Comparison of ENCODE assay signal across 7 cellular contexts in the genomic region with DNA sequence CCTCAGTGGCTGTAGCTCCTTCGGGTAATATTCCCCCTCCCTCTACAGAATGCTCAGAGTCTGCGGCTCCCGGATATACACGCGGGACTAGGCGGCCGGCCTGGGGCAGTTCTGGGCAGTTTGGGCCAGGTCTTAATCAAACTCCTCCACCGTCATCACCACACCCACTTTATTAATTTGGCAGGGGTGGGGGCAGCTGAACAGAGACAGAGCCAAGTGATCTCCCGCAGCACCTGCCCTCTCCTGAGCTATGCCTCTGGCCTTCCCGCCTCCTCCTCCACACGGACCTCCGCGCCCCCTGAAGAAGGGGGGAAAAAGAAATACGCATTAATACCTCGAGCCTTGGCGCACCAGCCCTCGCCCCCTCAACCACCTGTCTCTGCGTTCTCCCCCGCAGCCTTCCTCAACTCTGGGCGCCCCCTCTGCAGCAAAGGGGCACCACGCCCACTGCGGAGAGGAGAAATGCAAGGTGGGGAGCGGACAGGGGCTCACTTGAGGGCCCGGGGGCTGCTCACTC. TPM values are rescaled to one million over a fixed set of nuclear protein-coding genes. Genes with fewer than 3 reads are reported as not detected.
A peak's percentile ranks its signal among the peaks of the same experiment; 100 is the strongest.
DNase-seq lines count a peak whose midpoint lies in the region; ATAC-seq, FAIRE-seq and TF ChIP-seq lines count a peak whose summit lies in the region.

No MANE protein-coding gene starts in this region.

- WGBS in esophagus squamous epithelium, 2 donors: 0 to 3% methylated on average over 6 to 9 of the region's 24 CpGs

- H3K4me3 Mint-ChIP-seq in activated CD4-positive, alpha-beta memory T cell treated with anti-CD3 and anti-CD28 coated beads, Interleukin-2, amount 10 ng/mL, durations not matched to agents 7 days and 5 days: peak overlapping the region; percentile 93
- peak overlapping the region in 9 of 10 donors; percentile 86 to 99 (median 95) for H3K4me3 Mint-ChIP-seq in naive thymus-derived CD4-positive, alpha-beta T cell

- peak overlapping the region; percentile 91 for H3K27ac Mint-ChIP-seq in activated CD4-positive, alpha-beta memory T cell treated with anti-CD3 and anti-CD28 coated beads, Interleukin-2, amount 10 ng/mL, durations not matched to agents 7 days and 5 days
- peak overlapping the region in 8 of 9 donors; percentile 90 to 97 (median 94) for H3K27ac Mint-ChIP-seq in naive thymus-derived CD4-positive, alpha-beta T cell

- H3K27ac ChIP-seq in esophagus squamous epithelium: peak overlapping the region; percentile 95 to 98 (median 96)
- peak overlapping the region; percentile 78 for H3K27ac ChIP-seq in naive thymus-derived CD4-positive, alpha-beta T cell (ENCODE audit: low read depth, low read length)

- H3K36me3 Mint-ChIP-seq in activated CD4-positive, alpha-beta memory T cell treated with anti-CD3 and anti-CD28 coated beads, Interleukin-2, amount 10 ng/mL, durations not matched to agents 7 days and 5 days (ENCODE audit: low read depth): peaks cover 44% of the 10 kb centered on the region
- peaks cover 3 to 39% (median 14%) of the 10 kb centered on the region in 5 donors for H3K36me3 Mint-ChIP-seq in naive thymus-derived CD4-positive, alpha-beta T cell

- H3K27me3 Mint-ChIP-seq in activated CD4-positive, alpha-beta memory T cell treated with anti-CD3 and anti-CD28 coated beads, Interleukin-2, amount 10 ng/mL, durations not matched to agents 7 days and 5 days: no peaks in the 10 kb centered on the region
- no peaks in the 10 kb centered on the region for H3K27me3 Mint-ChIP-seq in naive thymus-derived CD4-positive, alpha-beta T cell

- H3K4me1 Mint-ChIP-seq in activated CD4-positive, alpha-beta memory T cell treated with anti-CD3 and anti-CD28 coated beads, Interleukin-2, amount 10 ng/mL, durations not matched to agents 7 days and 5 days: peaks cover 84% of the 10 kb centered on the region
- peaks cover 45 to 85% (median 74%) of the 10 kb centered on the region in 7 donors for H3K4me1 Mint-ChIP-seq in naive thymus-derived CD4-positive, alpha-beta T cell

- no peaks in the 10 kb centered on the region for H3K9me3 ChIP-seq in esophagus squamous epithelium
- H3K9me3 ChIP-seq in naive thymus-derived CD4-positive, alpha-beta T cell (ENCODE audit: control insufficient read depth in 2 of 3, low read length in 3 of 3): no peaks in the 10 kb centered on the region

- DNase-seq in GM13976 (ENCODE audit: low spot score) (peak; percentile 55), esophagus squamous epithelium (lab: John Stamatoyannopoulos, UW) (no peak), H54 (ENCODE audit: insufficient read length, low spot score) (no peak)
- DNase-seq in activated CD4-positive, alpha-beta memory T cell treated with anti-CD3 and anti-CD28 coated beads, Interleukin-2, amount 10 ng/mL, durations not matched to agents 7 days and 5 days: peak; percentile 51
- peak in 6 of 9 donors; percentile 10 to 55 (median 36) for DNase-seq in naive thymus-derived CD4-positive, alpha-beta T cell

- ATAC-seq in HG03045 (IDR thresholded peaks at IDR 0.05; ENCODE audit: unreplicated experiment) (peak; percentile 12), HG03135 (IDR thresholded peaks at IDR 0.05; ENCODE audit: unreplicated experiment) (no peak)
- peak; percentile 20 for ATAC-seq in naive thymus-derived CD4-positive, alpha-beta T cell

- POLR2A ChIA-PET in activated CD4-positive, alpha-beta memory T cell treated with anti-CD3 and anti-CD28 coated beads, Interleukin-2, amount 10 ng/mL, durations not matched to agents 7 days and 5 days (lab: Charles Lee): interaction anchor here (0.7 to 10.6 kb wide), 20 partner anchors 8 to 1143 kb away, joined by 3 to 163 read pairs (median 4); a partner anchor contains a TSS
- POLR2A ChIA-PET in naive thymus-derived CD4-positive, alpha-beta T cell (lab: Charles Lee): interaction anchor here (0.7 to 20.4 kb wide), 15 partner anchors 9 to 117 kb away, joined by 3 to 547 read pairs (median 4); a partner anchor contains a TSS

- TF ChIP-seq POLR2A in esophagus squamous epithelium (IDR thresholded peaks at IDR 0.05) (peak in 1 of 4 donors; percentile 27), H54 (IDR thresholded peaks at IDR 0.05; ENCODE audit: low read depth, low read length) (no peak)

- FAIRE-seq in H54 (lab: Jason Lieb, UNC): no peak

- peak overlapping the region; percentile 69 to 95 (median 84) for H3K4me3 ChIP-seq in esophagus squamous epithelium
- peak overlapping the region; percentile 86 for H3K4me3 ChIP-seq in naive thymus-derived CD4-positive, alpha-beta T cell (ENCODE audit: low read length)

- no peaks in the 10 kb centered on the region for H3K9me3 Mint-ChIP-seq in activated CD4-positive, alpha-beta memory T cell treated with anti-CD3 and anti-CD28 coated beads, Interleukin-2, amount 10 ng/mL, durations not matched to agents 7 days and 5 days
- H3K9me3 Mint-ChIP-seq in naive thymus-derived CD4-positive, alpha-beta T cell: no peaks in the 10 kb centered on the region

- no peak for TF ChIP-seq CTCF in GM13976 (IDR thresholded peaks at IDR 0.05; ENCODE audit: borderline replicate concordance, control extremely low read depth, extremely low read depth, insufficient read depth, missing control alignments)
- TF ChIP-seq CTCF in esophagus squamous epithelium (IDR thresholded peaks at IDR 0.05): no peak

- peaks cover 48 to 95% (median 53%) of the 10 kb centered on the region in 3 donors for H3K4me1 ChIP-seq in esophagus squamous epithelium
- peaks cover 39 to 80% of the 10 kb centered on the region in 2 donors for H3K4me1 ChIP-seq in naive thymus-derived CD4-positive, alpha-beta T cell (ENCODE audit: control insufficient read depth in 2 of 2, insufficient read depth in 2 of 2, low read length in 2 of 2)

- H3K27me3 ChIP-seq in esophagus squamous epithelium: no peaks in the 10 kb centered on the region
- no peaks in the 10 kb centered on the region for H3K27me3 ChIP-seq in naive thymus-derived CD4-positive, alpha-beta T cell (ENCODE audit: control insufficient read depth in 2 of 2, insufficient read depth in 2 of 2, low read length in 2 of 2)

- intact Hi-C loops in esophagus squamous epithelium (cut with DNase I): loop anchor here (5.0 kb wide), 1 partner anchor 41 kb away; no protein-coding TSS in a partner anchor
- intact Hi-C loops in naive thymus-derived CD4-positive, alpha-beta T cell (cut with micrococcal nuclease): loop anchor here (1.0 to 5.0 kb wide), 7 partner anchors 14 to 116 kb away; a partner anchor contains a TSS

- in situ Hi-C loops in GM13976 (cut with MboI; ENCODE audit: low sequenced_read_pairs, unreplicated experiment): loop anchor here (5.0 kb wide), 1 partner anchor 36 kb away; no protein-coding TSS in a partner anchor

- H3K36me3 ChIP-seq in esophagus squamous epithelium: peaks cover 0 to 31% (median 3%) of the 10 kb centered on the region in 3 donors
- H3K36me3 ChIP-seq in naive thymus-derived CD4-positive, alpha-beta T cell (ENCODE audit: control insufficient read depth in 2 of 3, insufficient read depth in 3 of 3, low read length in 3 of 3): peaks cover 3 to 7% (median 4%) of the 10 kb centered on the region in 3 experiments

- CTCF ChIA-PET in activated CD4-positive, alpha-beta memory T cell treated with anti-CD3 and anti-CD28 coated beads, Interleukin-2, amount 10 ng/mL, durations not matched to agents 7 days and 5 days (lab: Charles Lee): interaction anchor here (0.8 to 17.2 kb wide), 23 partner anchors 8 to 115 kb away, joined by 3 to 423 read pairs (median 9); no protein-coding TSS in a partner anchor
- CTCF ChIA-PET in naive thymus-derived CD4-positive, alpha-beta T cell (lab: Charles Lee): interaction anchor here (0.7 to 13.8 kb wide), 19 partner anchors 8 to 96 kb away, joined by 3 to 197 read pairs (median 5); no protein-coding TSS in a partner anchor

RNA-seq across cellular contexts. Expression of a gene that starts 42.6 kb away (rescaled TPM):
- total RNA-seq in activated CD4-positive, alpha-beta memory T cell treated with anti-CD3 and anti-CD28 coated beads, Interleukin-2, amount 10 ng/mL, durations not matched to agents 7 days and 5 days: under 1 TPM; 0.03 to 0.05 TPM
- 10 to 100 TPM in 2 of 4 donors, 1 to 10 TPM in 2; 1.3 to 32.2 (median 11.0) TPM for total RNA-seq in esophagus squamous epithelium
- total RNA-seq in naive thymus-derived CD4-positive, alpha-beta T cell: 1 to 10 TPM in 1 of 5 experiments, under 1 TPM in 3, not detected in 1; 0.02 to 3.4 (median 0.39) TPM
- not detected for polyA plus RNA-seq in naive thymus-derived CD4-positive, alpha-beta T cell

Comparison
In these comparisons a context has a peak if more than half of its experiments do, and no peak if none do; other contexts are left out.
1. DNase-seq: peak in GM13976 (single experiment), activated CD4-positive, alpha-beta memory T cell treated with anti-CD3 and anti-CD28 coated beads, Interleukin-2, amount 10 ng/mL, durations not matched to agents 7 days and 5 days (single experiment) and naive thymus-derived CD4-positive, alpha-beta T cell (6 of 9); none in esophagus squamous epithelium (single experiment) and H54 (single experiment).